ENCODE assay signal across 1 cellular context in the genomic region with DNA sequence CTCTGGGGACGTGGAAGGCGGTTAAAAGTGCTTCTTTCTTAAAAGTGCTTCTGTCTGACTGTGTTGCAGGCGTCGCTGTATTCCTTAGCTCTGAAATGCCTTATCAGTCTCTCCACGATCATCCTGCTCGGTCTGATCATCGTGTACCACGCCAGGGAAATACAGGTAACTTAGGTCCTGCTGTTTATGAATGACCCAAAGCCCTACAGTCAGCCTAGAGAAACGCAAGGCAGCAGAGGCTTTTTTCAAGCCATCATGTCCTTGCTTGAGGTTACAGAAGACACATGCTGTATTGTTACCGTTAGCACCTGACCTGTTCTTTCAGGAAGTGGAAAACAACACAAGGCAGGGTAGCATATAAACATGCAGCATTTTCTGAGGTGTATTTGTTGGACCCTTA.
TF ChIP-seq lines count a peak whose summit lies in the region.

No MANE protein-coding gene starts in this region.

TF ChIP-seq in GM12878, 131 proteins besides CTCF, POLR2A, EP300 and RAD21 (continued from another document):
- TF ChIP-seq RELB (IDR thresholded peaks at IDR 0.05; ENCODE audit: low read depth), result peak; percentile 45; the same call in 1 of the 2 replicates
- peak; percentile 60 for TF ChIP-seq RAD51 (IDR thresholded peaks at IDR 0.05)
- TF ChIP-seq SREBF2 (IDR thresholded peaks at IDR 0.05; ENCODE audit: low read length), result no peak
- no peak for TF ChIP-seq ATF7 (IDR thresholded peaks at IDR 0.05; ENCODE audit: low read depth)
- TF ChIP-seq MLLT1 (IDR thresholded peaks at IDR 0.05), result peak; percentile 79; the same call in 1 of the 2 replicates
- peak; percentile 38; the same call in 1 of the 2 replicates for TF ChIP-seq MXI1 (IDR thresholded peaks at IDR 0.05; ENCODE audit: low read depth, low read length)
